In genomic region chr3:31577232-31577631, GRCh38 we compare ENCODE assay signal across 28 cellular contexts.
"Had no signal": no experiment of that assay in that cellular context is flagged by ENCODE, and none has a peak within 500 bp of the region (broad histone marks: within the 10 kb centered on the region; RNA-seq: fewer than 3 reads in every experiment).

No MANE protein-coding gene starts in this region.

- DNase-seq: activated CD4-positive, alpha-beta memory T cell treated with anti-CD3 and anti-CD28 coated beads, Interleukin-2, amount 10 ng/mL, durations not matched to agents 7 days and 5 days; activated CD4-positive, alpha-beta T cell treated with anti-CD3 and anti-CD28 coated beads for 4 hours; activated gamma-delta T cell treated with Interleukin-2 at 50 U/mL for 16 hours; activated naive CD4-positive, alpha-beta T cell treated with anti-CD3 and anti-CD28 coated beads for 36 hours; activated T-cell treated with anti-CD3 and anti-CD28 coated beads, Interleukin-2, amount 50 U/mL, for 4 hours; amniotic stem cell; aorta; brain microvascular endothelial cell; central memory CD4-positive, alpha-beta T cell; Kasumi-1; KBM-7; NCI-H1092 treated with DMSO at 0.1 percent for 48 hours; NCI-H1417; NCI-H146; NCI-H187; NCI-H2029 treated with DMSO at 0.1 percent for 48 hours; NCI-H2107; NCI-H2171; NCI-H510A; NCI-H526; NCI-H748 treated with DMSO at 0.1 percent for 48 hours; OCI-M1; Right ventricle myocardium superior had no signal

- H3K27me3 ChIP-seq: brain microvascular endothelial cell had no signal

- H3K27ac ChIP-seq: brain microvascular endothelial cell had no signal

- H3K27me3 Mint-ChIP-seq: activated CD4-positive, alpha-beta memory T cell treated with anti-CD3 and anti-CD28 coated beads, Interleukin-2, amount 10 ng/mL, durations not matched to agents 7 days and 5 days had no signal

- H3K4me3 Mint-ChIP-seq: activated CD4-positive, alpha-beta memory T cell treated with anti-CD3 and anti-CD28 coated beads, Interleukin-2, amount 10 ng/mL, durations not matched to agents 7 days and 5 days; activated naive CD4-positive, alpha-beta T cell treated with anti-CD3 and anti-CD28 coated beads for 36 hours; activated T-cell treated with anti-CD3 and anti-CD28 coated beads, Interleukin-2, amount 50 U/mL, for 4 hours; activated T-helper 1 cell treated with anti-CD3 and anti-CD28 coated beads, Interleukin-12 subunit alpha, Interleukin-12 subunit beta, Interleukin-2, Interleukin-4 antibody, amounts not matched to agents 30 ng/mL and 10 ng/mL and 1 ng/mL, durations not matched to agents 14 hours and 24 hours and 36 hours; T-helper 2 cell treated with Interferon-gamma antibody and Interleukin-4, amounts not matched to agents 5 μg/mL and 100 μg/mL, for 36 hours; WTC11 had no signal

- H3K9me3 Mint-ChIP-seq: activated naive CD4-positive, alpha-beta T cell treated with anti-CD3 and anti-CD28 coated beads for 36 hours; activated naive CD4-positive, alpha-beta T cell treated with anti-CD3 and anti-CD28 coated beads, Interleukin-2, amount 50 U/mL, for 72 hours; activated T-cell treated with anti-CD3 and anti-CD28 coated beads, Interleukin-2, amount 50 U/mL, for 4 hours; activated T-helper 1 cell treated with anti-CD3 and anti-CD28 coated beads, Interleukin-12 subunit alpha, Interleukin-12 subunit beta, Interleukin-2, Interleukin-4 antibody, amounts not matched to agents 30 ng/mL and 10 ng/mL and 1 ng/mL, durations not matched to agents 14 hours and 24 hours and 36 hours; WTC11 had no signal

- H3K27ac Mint-ChIP-seq: activated CD4-positive, alpha-beta memory T cell treated with anti-CD3 and anti-CD28 coated beads, Interleukin-2, amount 10 ng/mL, durations not matched to agents 7 days and 5 days; activated naive CD4-positive, alpha-beta T cell treated with anti-CD3 and anti-CD28 coated beads, Interleukin-2, amount 50 U/mL, for 72 hours; T-helper 2 cell treated with Interferon-gamma antibody and Interleukin-4, amounts not matched to agents 5 μg/mL and 100 μg/mL, for 36 hours; WTC11 had no signal

- ATAC-seq: activated CD4-positive, CD25-positive, alpha-beta regulatory T cell treated with anti-CD3 and anti-CD28 coated beads, Interleukin-2, amount 50 U/mL, for 24 hours; activated T-cell treated with anti-CD3 and anti-CD28 coated beads, Interleukin-2, amount 50 U/mL, for 4 hours; WTC11 had no signal
